ENCODE assay signal across 8 cellular contexts in the genomic region with DNA sequence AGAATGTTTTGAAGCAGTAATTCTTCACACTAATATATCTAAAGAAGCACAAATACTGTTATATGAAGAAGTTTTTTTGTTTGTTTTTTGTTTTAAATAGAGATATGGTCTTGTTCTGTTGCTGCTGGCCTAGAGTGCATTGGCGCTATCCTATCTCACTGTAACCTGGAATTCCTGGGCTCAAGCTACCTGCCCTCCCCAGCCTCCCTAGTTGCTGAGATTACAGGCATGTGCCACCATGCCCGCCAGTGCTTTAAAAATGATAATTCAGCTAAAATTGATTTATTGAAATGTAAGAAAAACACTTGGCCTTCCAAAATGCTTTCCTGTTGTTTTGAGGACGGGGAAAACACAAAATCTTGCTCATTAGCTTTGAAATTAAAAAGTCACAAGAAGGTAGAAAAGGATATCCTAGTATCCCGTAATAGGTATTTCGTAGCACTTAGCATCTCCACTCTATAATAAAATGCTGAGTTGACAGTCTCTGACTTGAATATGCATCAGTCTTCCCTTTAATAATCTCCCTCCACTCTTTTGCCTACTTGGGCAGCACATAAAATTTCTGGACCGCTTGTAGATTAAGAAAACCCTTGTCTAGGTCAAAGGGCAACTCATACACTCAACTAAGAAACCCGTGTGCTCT. TPM values are rescaled to one million over a fixed set of nuclear protein-coding genes. Genes with fewer than 3 reads are reported as not detected.
DNase-seq lines count a peak whose midpoint lies in the region; ATAC-seq and TF ChIP-seq lines count a peak whose summit lies in the region.

No MANE protein-coding gene starts in this region.

- DNase-seq in SJSA1 (ENCODE audit: low read depth in 1 of 2, low spot score in 2 of 2) (no peak), fibroblast of lung (ENCODE audit: low read depth in 2 of 2) (no peak), gastrocnemius medialis (no peak), HCEC 1CT (no peak), mucosa of descending colon (no peak), posterior vena cava (ENCODE audit: low spot score) (no peak)

- H3K9ac ChIP-seq in fibroblast of lung (ENCODE audit: insufficient read depth, low read length): peak overlapping the region; percentile 97

- H3K36me3 ChIP-seq in SJSA1 (peaks cover 14% of the 10 kb centered on the region), fibroblast of lung (ENCODE audit: control insufficient read depth, insufficient read depth, low read length) (no peaks in the 10 kb centered on the region), gastrocnemius medialis (peaks cover 0 to 12% of the 10 kb centered on the region in 2 donors), mucosa of descending colon (ENCODE audit: low read depth) (peaks cover 5% of the 10 kb centered on the region)

- H3K27ac ChIP-seq in SJSA1 (0 out of 2 replicates have a peak overlapping the region, but pooled peaks have one; percentile 100), fibroblast of lung (ENCODE audit: insufficient read depth, low read length) (peak overlapping the region; percentile 100), gastrocnemius medialis (peak overlapping the region; percentile 87 to 98 (median 94))

- peaks cover 36% of the 10 kb centered on the region for H3K79me2 ChIP-seq in fibroblast of lung (ENCODE audit: control insufficient read depth, insufficient read depth, low read length)

- H3K4me1 ChIP-seq in SJSA1 (replicated peaks) (peaks cover 19% of the 10 kb centered on the region), fibroblast of lung (ENCODE audit: control insufficient read depth, extremely low read depth, insufficient read depth, low read length) (peaks cover 3% of the 10 kb centered on the region), gastrocnemius medialis (peaks cover 11 to 24% of the 10 kb centered on the region in 2 donors), mucosa of descending colon (ENCODE audit: low read depth) (peaks cover 23% of the 10 kb centered on the region)

- H4K20me1 ChIP-seq in fibroblast of lung (ENCODE audit: control insufficient read depth, extremely low read depth, insufficient read depth, low read length): no peaks in the 10 kb centered on the region

- H3K4me2 ChIP-seq in fibroblast of lung (ENCODE audit: extremely low read depth, insufficient read depth, low read length): peak overlapping the region; percentile 71

- no peaks in the 10 kb centered on the region for H3K9me3 ChIP-seq in SJSA1 (replicated peaks)
- H3K9me3 ChIP-seq in fibroblast of lung (ENCODE audit: control insufficient read depth, insufficient read depth, low read depth, low read length): no peaks in the 10 kb centered on the region
- H3K9me3 ChIP-seq in gastrocnemius medialis: no peaks in the 10 kb centered on the region
- no peaks in the 10 kb centered on the region for H3K9me3 ChIP-seq in mucosa of descending colon

- in situ Hi-C loops in gastrocnemius medialis (cut with MboI; ENCODE audit: low sequenced_read_pairs in 4 of 4): loop anchor here in 1 of 4 donors (10.0 kb wide), 1 partner anchor 97 kb away; the partner anchor contains the start of gene METTL18

- no peak for ATAC-seq in gastrocnemius medialis
- ATAC-seq in HG02588 (IDR thresholded peaks at IDR 0.05; ENCODE audit: unreplicated experiment): no peak
- no peak for ATAC-seq in mucosa of descending colon

- intact Hi-C loops in gastrocnemius medialis (cut with DNase I; ENCODE audit: low total_unique reads) (loop anchor here (5.0 to 10.0 kb wide), 4 partner anchors 777 to 1853 kb away; partner anchors contain the start of genes FMO4 and VAMP4), mucosa of descending colon (cut with DNase I, micrococcal nuclease) (no loop called here), posterior vena cava (cut with DNase I) (no loop called here)

- TF ChIP-seq CTCF in fibroblast of lung (conservative IDR thresholded peaks at IDR 0.05 in 1 of 2, IDR thresholded peaks at IDR 0.05 in 1 of 2; ENCODE audit: low read depth in 1 of 2, low read length in 2 of 2) (no peak), gastrocnemius medialis (IDR thresholded peaks at IDR 0.05 in 4 of 5, conservative IDR thresholded peaks at IDR 0.05 in 1 of 5) (no peak), mucosa of descending colon (IDR thresholded peaks at IDR 0.05) (no peak)

- TF ChIP-seq POLR2A in gastrocnemius medialis (IDR thresholded peaks at IDR 0.05): no peak

- H3K27me3 ChIP-seq in SJSA1 (replicated peaks) (no peaks in the 10 kb centered on the region), fibroblast of lung (ENCODE audit: control insufficient read depth, insufficient read depth, low read length) (peaks cover 2% of the 10 kb centered on the region), gastrocnemius medialis (peaks cover 0 to 3% (median 0%) of the 10 kb centered on the region in 3 donors)

- no peak overlapping the region for H2AFZ ChIP-seq in fibroblast of lung (ENCODE audit: low read length)

- H3K4me3 ChIP-seq in GM08714 (ENCODE audit: low read length): peak overlapping the region; percentile 90
- H3K4me3 ChIP-seq in SJSA1: peak overlapping the region; percentile 96
- peak overlapping the region; percentile 57 to 90 (median 87) for H3K4me3 ChIP-seq in fibroblast of lung (replicated peaks in 1 of 4; ENCODE audit: control extremely low read depth in 1 of 4, insufficient read depth in 1 of 4, low read depth in 3 of 4, low read length in 4 of 4)
- peak overlapping the region; percentile 74 to 99 (median 96) for H3K4me3 ChIP-seq in gastrocnemius medialis
- no peak overlapping the region for H3K4me3 ChIP-seq in mucosa of descending colon

RNA-seq across cellular contexts. Expression of gene SCYL3, which starts 1.4 kb away (rescaled TPM):
- 5.7 and 7.5 TPM in 2 replicates for total RNA-seq in SJSA1 (2014; rRNA removed; shearing (Covaris generic))
- total RNA-seq in fibroblast of lung (10.8 and 11.7 TPM in 2 replicates), gastrocnemius medialis (10 to 100 TPM in 3 of 4 donors, 1 to 10 TPM in 1; 6.2 to 14.3 (median 12.8) TPM), mucosa of descending colon (10 to 100 TPM; 13.4 to 20.4 (median 14.9) TPM), posterior vena cava (1 to 10 TPM; 8.0 to 8.4 TPM)
- polyA plus RNA-seq in fibroblast of lung: 5.0 and 7.2 TPM in 2 replicates
- polyA plus RNA-seq in fibroblast of lung (2012): 3.5 and 3.8 TPM in 2 replicates
- 2.8 and 5.0 TPM in 2 replicates for polyA minus RNA-seq in fibroblast of lung (ENCODE audit: low replicate concordance)
